ENCODE assay signal across 8 cellular contexts in the genomic region with DNA sequence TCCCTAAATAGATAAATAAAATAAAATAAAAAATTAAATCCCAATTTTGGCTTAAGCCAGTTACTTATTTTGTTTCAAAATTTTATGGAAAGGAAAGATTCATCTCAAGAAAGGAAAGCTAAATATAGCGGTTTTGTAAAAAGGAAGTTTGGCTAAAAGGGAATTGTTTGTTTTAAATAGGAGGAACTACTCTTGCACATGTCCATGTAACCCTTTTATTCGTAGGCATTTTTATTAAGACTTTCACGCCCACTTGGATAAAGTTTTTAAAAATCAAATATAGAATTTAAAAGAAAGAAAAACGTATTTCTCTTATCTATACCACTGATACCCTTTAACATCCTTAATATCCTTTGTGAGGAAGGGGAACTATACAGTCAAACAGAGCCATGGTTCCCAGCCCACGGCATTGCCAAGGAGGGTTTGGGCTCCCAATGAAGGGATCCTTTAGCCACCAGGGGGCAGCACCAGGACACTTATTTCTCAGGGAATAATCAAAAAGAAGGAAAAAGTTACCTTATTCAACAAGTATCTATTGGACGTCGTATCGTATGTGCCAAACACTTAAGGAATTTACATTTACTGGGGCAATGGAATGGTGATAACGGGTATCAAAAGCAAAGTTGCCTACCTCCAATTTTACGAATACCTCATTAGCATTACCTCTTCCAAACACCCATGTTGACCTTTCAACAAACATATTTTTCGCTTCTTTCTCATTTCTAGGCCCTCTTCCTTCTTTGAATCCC. TPM values are rescaled to one million over a fixed set of nuclear protein-coding genes. Genes with fewer than 3 reads are reported as not detected.
A peak's percentile ranks its signal among the peaks of the same experiment; 100 is the strongest.
DNase-seq lines count a peak whose midpoint lies in the region; ATAC-seq, FAIRE-seq and TF ChIP-seq lines count a peak whose summit lies in the region.

No MANE protein-coding gene starts in this region.

- WGBS in HepG2 (ENCODE audit: low lambda C conversion rate), result 24% methylated on average over 11 of the region's 11 CpGs

- TF ChIP-seq EP300 in HepG2 (IDR thresholded peaks at IDR 0.05; ENCODE audit: low read depth in 2 of 2, low read length in 2 of 2), result no peak
- no peak for TF ChIP-seq EP300 in HepG2 (CRISPR knock-in tag; IDR thresholded peaks at IDR 0.05; ENCODE audit: borderline replicate concordance)

- H3K4me1 ChIP-seq in colonic mucosa, result no peaks in the 10 kb centered on the region
- H3K4me1 ChIP-seq in HepG2 (ENCODE audit: insufficient read depth, low read length), result peaks cover 24% of the 10 kb centered on the region

- H3K9ac ChIP-seq in colonic mucosa (ENCODE audit: low read depth in 2 of 2, low read length in 2 of 2), result no peak overlapping the region
- H3K9ac ChIP-seq in HepG2 (ENCODE audit: insufficient read depth, low read depth, low read length), result no peak overlapping the region

- no TSS peak for BruUV-seq in HepG2 (replicated peaks; lab: Mats Ljungman, UMichigan)

- no peak for TF ChIP-seq POLR2A in HepG2 (IDR thresholded peaks at IDR 0.05; ENCODE audit: insufficient read depth in 1 of 2, low read depth in 2 of 2, low read length in 2 of 2)

- intact Hi-C loops in colonic mucosa (cut with DNase I), result loop anchor here (5.0 to 10.0 kb wide), 2 partner anchors 130 to 163 kb away; no protein-coding TSS in a partner anchor
- intact Hi-C loops in HepG2 (cut with micrococcal nuclease; ENCODE audit: unreplicated experiment), result loop anchor here (1.0 to 5.0 kb wide), 6 partner anchors 128 to 690 kb away; no protein-coding TSS in a partner anchor

- no peak overlapping the region for H2AFZ ChIP-seq in HepG2 (ENCODE audit: low read length)

- no peaks in the 10 kb centered on the region for H3K9me3 ChIP-seq in colonic mucosa
- H3K9me3 ChIP-seq in HepG2 (ENCODE audit: low read length), result no peaks in the 10 kb centered on the region

- no peaks in the 10 kb centered on the region for H4K20me1 ChIP-seq in HepG2 (ENCODE audit: insufficient read depth, low read length)

- peak; percentile 68 for FAIRE-seq in HepG2 (lab: Jason Lieb, UNC)

- H3K27ac ChIP-seq in colonic mucosa (no peak overlapping the region), HepG2 (ENCODE audit: extremely low read length, insufficient read depth, low read length) (no peak overlapping the region)

- POLR2A ChIA-PET in HepG2 (lab: Yijun Ruan, JAX), result no interaction called here

- H3K4me2 ChIP-seq in HepG2 (ENCODE audit: low read depth, low read length), result no peak overlapping the region

- H3K79me2 ChIP-seq in HepG2 (ENCODE audit: insufficient read depth, low read length), result no peaks in the 10 kb centered on the region

- ATAC-seq in HG03039 (IDR thresholded peaks at IDR 0.05; ENCODE audit: unreplicated experiment), result peak; percentile 58
- peak; percentile 89 for ATAC-seq in HepG2

- in situ Hi-C loops in HepG2 (cut with HindIII; ENCODE audit: extremely low pct_ligation_motif_present, low pct_unique_long_range_greater_than_20kb), result loop anchor here (5.0 kb wide), 1 partner anchor 130 kb away; no protein-coding TSS in a partner anchor

- H3K36me3 ChIP-seq in colonic mucosa, result no peaks in the 10 kb centered on the region
- H3K36me3 ChIP-seq in HepG2 (replicated peaks in 1 of 2; ENCODE audit: control insufficient read depth in 1 of 2, insufficient read depth in 2 of 2, low read length in 2 of 2), result no peaks in the 10 kb centered on the region

- H3K27me3 ChIP-seq in colonic mucosa (no peaks in the 10 kb centered on the region), HepG2 (ENCODE audit: control insufficient read depth in 1 of 2, insufficient read depth in 2 of 2, low read length in 2 of 2) (no peaks in the 10 kb centered on the region)

- H3K4me3 ChIP-seq in colonic mucosa (no peak overlapping the region), HepG2 (replicated peaks in 1 of 3; ENCODE audit: insufficient read depth in 1 of 3, low read depth in 2 of 3, low read length in 3 of 3) (no peak overlapping the region)

- peak; percentile 75 for TF ChIP-seq RAD21 in HepG2 (CRISPR knock-in tag; IDR thresholded peaks at IDR 0.05)

- TF ChIP-seq CTCF in colonic mucosa (IDR thresholded peaks at IDR 0.05) (peak; percentile 93), HepG2 (CRISPR knock-in tag; IDR thresholded peaks at IDR 0.05) (peak; percentile 84)

- DNase-seq in NCI-H2196 (lab: John Stamatoyannopoulos, UW; ENCODE audit: unreplicated experiment) (peak; percentile 56), NCI-H2196 treated with DMSO at 0.1 percent for 48 hours (lab: John Stamatoyannopoulos, UW; ENCODE audit: unreplicated experiment) (no peak), NCI-H2227 (lab: John Stamatoyannopoulos, UW; ENCODE audit: unreplicated experiment) (peak; percentile 80), colonic mucosa (peak; percentile 93), HepG2 (ENCODE audit: low spot score) (peak; percentile 50)
- DNase-seq in activated CD4-positive, alpha-beta T cell treated with anti-CD3 and anti-CD28 coated beads for 48 hours, result peak; percentile 89
- DNase-seq in stimulated activated CD4-positive, alpha-beta T cell treated with anti-CD3 and anti-CD28 coated beads, Interleukin-4, amount 100 ng/mL, for 24 hours, result peak; percentile 87

- CTCF ChIA-PET in HepG2 (lab: Yijun Ruan, JAX; ENCODE audit: low intra/inter-chr PET ratio, low total read pairs), result interaction anchor here (1.9 to 2.4 kb wide), 2 partner anchors 128 to 131 kb away, joined by 9 to 10 read pairs; no protein-coding TSS in a partner anchor

TF ChIP-seq in HepG2, 621 proteins besides CTCF, POLR2A, EP300 and RAD21 (continues in another document):
- TF ChIP-seq ZNF292 (CRISPR knock-in tag; IDR thresholded peaks at IDR 0.05; ENCODE audit: borderline replicate concordance, low read depth) (no peak), ZFYVE20 (CRISPR knock-in tag; IDR thresholded peaks at IDR 0.05; ENCODE audit: borderline replicate concordance, low read depth) (no peak)
- TF ChIP-seq, protein P1, sequence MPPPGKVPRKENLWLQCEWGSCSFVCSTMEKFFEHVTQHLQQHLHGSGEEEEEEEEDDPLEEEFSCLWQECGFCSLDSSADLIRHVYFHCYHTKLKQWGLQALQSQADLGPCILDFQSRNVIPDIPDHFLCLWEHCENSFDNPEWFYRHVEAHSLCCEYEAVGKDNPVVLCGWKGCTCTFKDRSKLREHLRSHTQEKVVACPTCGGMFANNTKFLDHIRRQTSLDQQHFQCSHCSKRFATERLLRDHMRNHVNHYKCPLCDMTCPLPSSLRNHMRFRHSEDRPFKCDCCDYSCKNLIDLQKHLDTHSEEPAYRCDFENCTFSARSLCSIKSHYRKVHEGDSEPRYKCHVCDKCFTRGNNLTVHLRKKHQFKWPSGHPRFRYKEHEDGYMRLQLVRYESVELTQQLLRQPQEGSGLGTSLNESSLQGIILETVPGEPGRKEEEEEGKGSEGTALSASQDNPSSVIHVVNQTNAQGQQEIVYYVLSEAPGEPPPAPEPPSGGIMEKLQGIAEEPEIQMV (CRISPR knock-in tag; IDR thresholded peaks at IDR 0.05; ENCODE audit: low read depth), result no peak

RNA-seq across cellular contexts. Expression of a gene that starts 27.7 kb away (rescaled TPM):
- total RNA-seq in colonic mucosa (10 to 100 TPM; 17.5 to 23.5 TPM), HepG2 (2016; rRNA removed; fragmentation: Illumina TruSeq; extraction: Trizol) (18.7 and 21.4 TPM in 2 replicates)
- total RNA-seq in HepG2 (2016; cell fraction: cytosol; rRNA removed; fragmentation: Illumina TruSeq; extraction: Trizol; ENCODE audit: low read depth), result 2.2 and 3.1 TPM in 2 replicates
- 18.5 and 22.0 TPM in 2 replicates for total RNA-seq in HepG2 (2016; cell fraction: insoluble cytoplasmic fraction; rRNA removed; fragmentation: Illumina TruSeq; extraction: Trizol)
- 7.9 and 8.4 TPM in 2 replicates for total RNA-seq in HepG2 (2016; cell fraction: membrane; rRNA removed; fragmentation: Illumina TruSeq; extraction: Trizol)
- total RNA-seq in HepG2 (2016; cell fraction: nucleus; rRNA removed; fragmentation: Illumina TruSeq; extraction: Trizol), result 24.3 and 25.6 TPM in 2 replicates
- polyA plus RNA-seq in HepG2 (2011; rRNA removed), result 14.1 and 17.0 TPM in 2 replicates
- 7.8 and 10.0 TPM in 2 replicates for polyA plus RNA-seq in HepG2 (2011; cell fraction: cytosol; rRNA removed)
- 10.9 and 11.0 TPM in 2 replicates for polyA plus RNA-seq in HepG2 (2011; cell fraction: nucleus; rRNA removed)
- 13.3 and 14.9 TPM in 2 replicates for polyA plus RNA-seq in HepG2 (2012)
- 1.8 and 2.0 TPM in 2 replicates for polyA plus RNA-seq in HepG2 (2016; cell fraction: cytosol; fragmentation: Illumina TruSeq; extraction: Trizol; ENCODE audit: low read depth)
- 24.1 and 24.4 TPM in 2 replicates for polyA plus RNA-seq in HepG2 (2016; cell fraction: insoluble cytoplasmic fraction; fragmentation: Illumina TruSeq; extraction: Trizol; ENCODE audit: low read depth)
- polyA plus RNA-seq in HepG2 (2016; cell fraction: membrane; fragmentation: Illumina TruSeq; extraction: Trizol; ENCODE audit: low read depth), result 5.4 TPM in 2 replicates
- polyA plus RNA-seq in HepG2 (2016; cell fraction: nucleus; fragmentation: Illumina TruSeq; extraction: Trizol; ENCODE audit: insufficient read depth, low read depth), result 21.6 and 21.7 TPM in 2 replicates
- 11.8 and 17.2 TPM in 2 replicates for polyA minus RNA-seq in HepG2 (2011; rRNA and poly(A)+ RNA removed; ENCODE audit: low replicate concordance)
- polyA minus RNA-seq in HepG2 (2011; cell fraction: cytosol; rRNA and poly(A)+ RNA removed), result 8.8 and 10.6 TPM in 2 replicates
- polyA minus RNA-seq in HepG2 (2011; cell fraction: nucleus; rRNA and poly(A)+ RNA removed), result 65.3 and 67.1 TPM in 2 replicates

RNA-seq across cellular contexts. Expression of a gene that starts 32.7 kb away (rescaled TPM):
- total RNA-seq in colonic mucosa (10 to 100 TPM; 11.0 to 15.3 TPM), HepG2 (2016; rRNA removed; fragmentation: Illumina TruSeq; extraction: Trizol) (12.4 and 16.9 TPM in 2 replicates)
- 13.0 and 13.6 TPM in 2 replicates for total RNA-seq in HepG2 (2016; cell fraction: cytosol; rRNA removed; fragmentation: Illumina TruSeq; extraction: Trizol; ENCODE audit: low read depth)
- total RNA-seq in HepG2 (2016; cell fraction: insoluble cytoplasmic fraction; rRNA removed; fragmentation: Illumina TruSeq; extraction: Trizol), result 12.0 and 13.9 TPM in 2 replicates
- 21.5 and 22.6 TPM in 2 replicates for total RNA-seq in HepG2 (2016; cell fraction: membrane; rRNA removed; fragmentation: Illumina TruSeq; extraction: Trizol)
- total RNA-seq in HepG2 (2016; cell fraction: nucleus; rRNA removed; fragmentation: Illumina TruSeq; extraction: Trizol), result 6.1 and 6.7 TPM in 2 replicates
- polyA plus RNA-seq in HepG2 (2011; rRNA removed), result 3.9 and 6.6 TPM in 2 replicates
- polyA plus RNA-seq in HepG2 (2011; cell fraction: cytosol; rRNA removed), result 3.5 and 4.9 TPM in 2 replicates
- 1.4 and 2.4 TPM in 2 replicates for polyA plus RNA-seq in HepG2 (2011; cell fraction: nucleus; rRNA removed)
- 6.6 and 8.2 TPM in 2 replicates for polyA plus RNA-seq in HepG2 (2012)
- 19.9 and 22.4 TPM in 2 replicates for polyA plus RNA-seq in HepG2 (2016; cell fraction: cytosol; fragmentation: Illumina TruSeq; extraction: Trizol; ENCODE audit: low read depth)
- polyA plus RNA-seq in HepG2 (2016; cell fraction: insoluble cytoplasmic fraction; fragmentation: Illumina TruSeq; extraction: Trizol; ENCODE audit: low read depth), result 24.0 and 24.6 TPM in 2 replicates
- polyA plus RNA-seq in HepG2 (2016; cell fraction: membrane; fragmentation: Illumina TruSeq; extraction: Trizol; ENCODE audit: low read depth), result 24.5 and 27.0 TPM in 2 replicates
- polyA plus RNA-seq in HepG2 (2016; cell fraction: nucleus; fragmentation: Illumina TruSeq; extraction: Trizol; ENCODE audit: insufficient read depth, low read depth), result 11.3 and 12.8 TPM in 2 replicates
- polyA minus RNA-seq in HepG2 (2011; rRNA and poly(A)+ RNA removed; ENCODE audit: low replicate concordance), result 0.89 and 0.90 TPM in 2 replicates
- polyA minus RNA-seq in HepG2 (2011; cell fraction: cytosol; rRNA and poly(A)+ RNA removed), result 3.3 and 3.6 TPM in 2 replicates
- polyA minus RNA-seq in HepG2 (2011; cell fraction: nucleus; rRNA and poly(A)+ RNA removed), result 2.9 and 4.6 TPM in 2 replicates
